26 cellular contexts compared by ENCODE assay signal in the genomic region with DNA sequence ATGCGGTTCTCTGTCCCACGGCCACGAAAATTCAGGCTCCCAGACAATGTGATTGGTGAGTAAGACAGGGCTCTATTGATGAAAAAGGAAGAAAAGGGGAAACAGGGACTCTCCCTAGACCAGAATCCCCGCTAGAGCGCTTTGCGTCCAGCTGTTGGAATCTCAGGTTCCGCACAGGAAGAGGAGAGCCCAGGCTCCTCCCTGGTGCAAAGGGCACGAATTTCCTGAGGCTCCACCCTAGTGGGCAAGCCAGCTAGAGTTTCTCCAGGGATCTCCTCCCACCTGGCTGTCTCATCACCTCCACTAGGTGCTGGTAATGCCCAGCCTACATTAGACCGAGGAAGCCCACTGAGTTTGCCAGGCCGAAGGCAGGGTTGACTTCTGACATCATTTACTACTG.
"Had no signal": no experiment of that assay in that cellular context is flagged by ENCODE, and none has a peak within 500 bp of the region (broad histone marks: within the 10 kb centered on the region; RNA-seq: fewer than 3 reads in every experiment).

No MANE protein-coding gene starts in this region.

- H3K4me3 Mint-ChIP-seq: activated CD4-positive, alpha-beta memory T cell treated with anti-CD3 and anti-CD28 coated beads for 36 hours; activated CD4-positive, alpha-beta T cell treated with anti-CD3 and anti-CD28 coated beads, Interleukin-2, amount 10 ng/mL, durations not matched to agents 7 days and 5 days; activated naive CD4-positive, alpha-beta T cell treated with anti-CD3 and anti-CD28 coated beads for 36 hours; activated naive CD8-positive, alpha-beta T cell; activated T-helper 17 cell treated with anti-CD3 and anti-CD28 coated beads, Interleukin-2, amount 50 U/mL, for 72 hours; brain; central memory CD8-positive, alpha-beta T cell; T-helper 1 cell treated with Interleukin-12 subunit alpha and Interleukin-12 subunit beta and Interleukin-4 antibody, amounts not matched to agents 30 μg/mL and 1 μg/mL, for 36 hours had no signal

- H3K27me3 ChIP-seq: SJSA1 had no signal

- H3K4me1 Mint-ChIP-seq: activated CD4-positive, alpha-beta T cell treated with anti-CD3 and anti-CD28 coated beads, Interleukin-2, amount 10 ng/mL, durations not matched to agents 7 days and 5 days; activated T-helper 17 cell treated with anti-CD3 and anti-CD28 coated beads, Interleukin-2, amount 50 U/mL, for 72 hours; central memory CD8-positive, alpha-beta T cell had no signal

- H3K4me1 ChIP-seq: SJSA1 had no signal

- H3K27ac ChIP-seq: SJSA1 had no signal

- DNase-seq: activated CD4-positive, alpha-beta memory T cell treated with anti-CD3 and anti-CD28 coated beads for 36 hours; activated CD4-positive, alpha-beta T cell treated with anti-CD3 and anti-CD28 coated beads, Interleukin-2, amount 10 ng/mL, durations not matched to agents 7 days and 5 days; activated CD4-positive, CD25-positive, alpha-beta regulatory T cell; activated CD8-positive, alpha-beta memory T cell treated with anti-CD3 and anti-CD28 coated beads for 24 hours; activated gamma-delta T cell; activated naive CD4-positive, alpha-beta T cell treated with anti-CD3 and anti-CD28 coated beads for 36 hours; activated T-cell treated with anti-CD3 and anti-CD28 coated beads, Interleukin-2, amount 50 U/mL, for 48 hours; amygdala; NCI-H1092; NCI-H1417; NCI-H1930; NCI-H2171; NCI-H2227 treated with DMSO at 0.1 percent for 48 hours; NCI-H446 treated with DMSO at 0.1 percent for 48 hours; NCI-H524 treated with DMSO at 0.1 percent for 48 hours; SHP77; SW 1271 had no signal

- H3K9me3 ChIP-seq: SJSA1 had no signal

- H3K27me3 Mint-ChIP-seq: brain had no signal

- H3K36me3 ChIP-seq: SJSA1 had no signal

- FAIRE-seq: astrocyte, RCC 7860 had no signal

- H3K4me3 ChIP-seq: SJSA1 had no signal

- H3K36me3 Mint-ChIP-seq: activated CD4-positive, alpha-beta memory T cell treated with anti-CD3 and anti-CD28 coated beads for 36 hours; activated naive CD8-positive, alpha-beta T cell; brain had no signal

- H3K9me3 Mint-ChIP-seq: activated CD4-positive, alpha-beta memory T cell treated with anti-CD3 and anti-CD28 coated beads for 36 hours; activated CD4-positive, alpha-beta T cell treated with anti-CD3 and anti-CD28 coated beads, Interleukin-2, amount 10 ng/mL, durations not matched to agents 7 days and 5 days; activated naive CD4-positive, alpha-beta T cell treated with anti-CD3 and anti-CD28 coated beads for 36 hours; activated T-helper 17 cell treated with anti-CD3 and anti-CD28 coated beads, Interleukin-2, amount 50 U/mL, for 72 hours; brain; central memory CD8-positive, alpha-beta T cell; T-helper 1 cell treated with Interleukin-12 subunit alpha and Interleukin-12 subunit beta and Interleukin-4 antibody, amounts not matched to agents 30 μg/mL and 1 μg/mL, for 36 hours had no signal

- ATAC-seq: activated T-helper 17 cell treated with anti-CD3 and anti-CD28 coated beads, Interleukin-2, amount 50 U/mL, for 72 hours; SK-N-SH treated with all-trans-retinoic acid at 6 μM for 48 hours had no signal

- H3K27ac Mint-ChIP-seq: activated CD4-positive, alpha-beta memory T cell treated with anti-CD3 and anti-CD28 coated beads for 36 hours; activated CD4-positive, alpha-beta T cell treated with anti-CD3 and anti-CD28 coated beads, Interleukin-2, amount 10 ng/mL, durations not matched to agents 7 days and 5 days; activated naive CD4-positive, alpha-beta T cell treated with anti-CD3 and anti-CD28 coated beads for 36 hours; activated naive CD8-positive, alpha-beta T cell; activated T-helper 17 cell treated with anti-CD3 and anti-CD28 coated beads, Interleukin-2, amount 50 U/mL, for 72 hours; brain; T-helper 1 cell treated with Interleukin-12 subunit alpha and Interleukin-12 subunit beta and Interleukin-4 antibody, amounts not matched to agents 30 μg/mL and 1 μg/mL, for 36 hours had no signal
